Comparison of ENCODE assay signal across 10 cellular contexts in genomic region chr9:125633116-125633743, GRCh38.
DNase-seq lines count a peak whose midpoint lies in the region; ATAC-seq and TF ChIP-seq lines count a peak whose summit lies in the region.
"Had no signal": no experiment of that assay in that cellular context is flagged by ENCODE, and none has a peak within 500 bp of the region (broad histone marks: within the 10 kb centered on the region; RNA-seq: fewer than 3 reads in every experiment).

No MANE protein-coding gene starts in this region.

- CTCF ChIA-PET in activated CD8-positive, alpha-beta memory T cell treated with anti-CD3 and anti-CD28 coated beads, Interleukin-2, amount 10 ng/mL, durations not matched to agents 7 days and 5 days (lab: Charles Lee) = interaction anchor here (0.9 to 1.9 kb wide), 5 partner anchors 13 to 225 kb away, joined by 3 to 10 read pairs (median 3); no protein-coding TSS in a partner anchor
- CTCF ChIA-PET in T-cell (lab: Charles Lee) = no interaction called here

- H3K27me3 Mint-ChIP-seq in activated CD8-positive, alpha-beta memory T cell treated with anti-CD3 and anti-CD28 coated beads, Interleukin-2, amount 10 ng/mL, durations not matched to agents 7 days and 5 days = no peaks in the 10 kb centered on the region
- no peaks in the 10 kb centered on the region for H3K27me3 Mint-ChIP-seq in endodermal cell (ENCODE audit: insufficient read depth)
- no peaks in the 10 kb centered on the region for H3K27me3 Mint-ChIP-seq in T-cell

- TF ChIP-seq POLR2A in spleen (IDR thresholded peaks at IDR 0.05) = no peak

- H3K36me3 Mint-ChIP-seq in activated CD8-positive, alpha-beta memory T cell treated with anti-CD3 and anti-CD28 coated beads, Interleukin-2, amount 10 ng/mL, durations not matched to agents 7 days and 5 days = peaks cover 14% of the 10 kb centered on the region
- H3K36me3 Mint-ChIP-seq in endodermal cell (ENCODE audit: low read depth) = peaks cover 3% of the 10 kb centered on the region
- peaks cover 5% of the 10 kb centered on the region for H3K36me3 Mint-ChIP-seq in T-cell

- no peak overlapping the region for H3K9ac ChIP-seq in endodermal cell (ENCODE audit: extremely low read depth, low read length, poor library complexity, severe bottlenecking)

- TF ChIP-seq CTCF in endodermal cell (conservative IDR thresholded peaks at IDR 0.05) (no peak), spleen (IDR thresholded peaks at IDR 0.05 in 8 of 11, conservative IDR thresholded peaks at IDR 0.05 in 3 of 11) (no peak)

- peaks cover 17% of the 10 kb centered on the region for H3K4me1 ChIP-seq in endodermal cell (ENCODE audit: control insufficient read depth, insufficient read depth, low read length)
- H3K4me1 ChIP-seq in spleen = peaks cover 63 to 100% (median 86%) of the 10 kb centered on the region in 6 donors

- H3K27me3 ChIP-seq in endodermal cell (ENCODE audit: control insufficient read depth, insufficient read depth, low read length, poor library complexity, severe bottlenecking) (no peaks in the 10 kb centered on the region), spleen (replicated peaks in 1 of 7) (no peaks in the 10 kb centered on the region)

- H3K27ac ChIP-seq in endodermal cell (ENCODE audit: low read depth, low read length) (no peak overlapping the region), spleen (peak overlapping the region in 7 of 8 donors; percentile 53 to 78 (median 71))

- H3K9me3 Mint-ChIP-seq in activated CD8-positive, alpha-beta memory T cell treated with anti-CD3 and anti-CD28 coated beads, Interleukin-2, amount 10 ng/mL, durations not matched to agents 7 days and 5 days (ENCODE audit: low read depth) = no peaks in the 10 kb centered on the region
- no peaks in the 10 kb centered on the region for H3K9me3 Mint-ChIP-seq in endodermal cell
- H3K9me3 Mint-ChIP-seq in T-cell = no peaks in the 10 kb centered on the region

- no peaks in the 10 kb centered on the region for H3K36me3 ChIP-seq in endodermal cell (ENCODE audit: control insufficient read depth, insufficient read depth, low read length)
- no peaks in the 10 kb centered on the region for H3K36me3 ChIP-seq in spleen

- no peaks in the 10 kb centered on the region for H3K9me3 ChIP-seq in endodermal cell (ENCODE audit: control insufficient read depth, low read length)
- no peaks in the 10 kb centered on the region for H3K9me3 ChIP-seq in spleen

- peak overlapping the region; percentile 1 for H3K4me3 ChIP-seq in endodermal cell (ENCODE audit: low read length)
- peak overlapping the region in 1 of 8 donors; percentile 27 for H3K4me3 ChIP-seq in spleen
- H3K4me3 ChIP-seq: lung had no signal

- ATAC-seq in activated CD8-positive, alpha-beta memory T cell treated with anti-CD3 and anti-CD28 coated beads, Interleukin-2, amount 10 ng/mL, durations not matched to agents 7 days and 5 days = no peak
- no peak for ATAC-seq in GM21786 (IDR thresholded peaks at IDR 0.05; ENCODE audit: unreplicated experiment)
- ATAC-seq in T-cell (replicated peaks in 1 of 4) = no peak

- 78 to 85% methylated on average over 2 of the region's 2 CpGs for WGBS in endodermal cell (ENCODE audit: insufficient coverage in 1 of 2, insufficient read length in 1 of 2), 2 experiments
- 42 to 73% (median 63%) methylated on average over 2 of the region's 2 CpGs for WGBS in spleen, 5 donors

- peak overlapping the region; percentile 59 for H3K27ac Mint-ChIP-seq in activated CD8-positive, alpha-beta memory T cell treated with anti-CD3 and anti-CD28 coated beads, Interleukin-2, amount 10 ng/mL, durations not matched to agents 7 days and 5 days
- H3K27ac Mint-ChIP-seq in endodermal cell (peak overlapping the region; percentile 12), T-cell (no peak overlapping the region)

- no peak overlapping the region for H3K4me3 Mint-ChIP-seq in activated CD8-positive, alpha-beta memory T cell treated with anti-CD3 and anti-CD28 coated beads, Interleukin-2, amount 10 ng/mL, durations not matched to agents 7 days and 5 days
- H3K4me3 Mint-ChIP-seq in endodermal cell = no peak overlapping the region
- no peak overlapping the region for H3K4me3 Mint-ChIP-seq in T-cell

- intact Hi-C loops in spleen (cut with DNase I; ENCODE audit: low total_unique reads) = loop anchor here (10.0 kb wide), 1 partner anchor 78 kb away; no protein-coding TSS in a partner anchor

- no peak for DNase-seq in activated CD8-positive, alpha-beta memory T cell treated with anti-CD3 and anti-CD28 coated beads, Interleukin-2, amount 10 ng/mL, durations not matched to agents 7 days and 5 days
- no peak for DNase-seq in activated CD8-positive, alpha-beta memory T cell treated with anti-CD3 and anti-CD28 coated beads, Interleukin-2, amount 50 U/mL, for 4 hours
- DNase-seq in NCI-H1048 (lab: John Stamatoyannopoulos, UW) (peak; percentile 20), endodermal cell (no peak), spleen (no peak), T-cell (no peak), NCI-H1436 treated with DMSO at 0.1 percent for 48 hours (lab: John Stamatoyannopoulos, UW) (no peak)
- DNase-seq: NCI-H1417 treated with DMSO at 0.1 percent for 48 hours had no signal

- POLR2A ChIA-PET in T-cell (lab: Charles Lee) = no interaction called here

- H3K4me1 Mint-ChIP-seq in activated CD8-positive, alpha-beta memory T cell treated with anti-CD3 and anti-CD28 coated beads, Interleukin-2, amount 10 ng/mL, durations not matched to agents 7 days and 5 days = peaks cover 57% of the 10 kb centered on the region
- H3K4me1 Mint-ChIP-seq in endodermal cell (peaks cover 36% of the 10 kb centered on the region), T-cell (peaks cover 63 to 75% (median 72%) of the 10 kb centered on the region in 3 donors)

Comparison
In these comparisons a context has a peak if more than half of its experiments do, and no peak if none do; other contexts are left out.
1. H3K27ac Mint-ChIP-seq: peak in activated CD8-positive, alpha-beta memory T cell treated with anti-CD3 and anti-CD28 coated beads, Interleukin-2, amount 10 ng/mL, durations not matched to agents 7 days and 5 days (single experiment) and endodermal cell (single experiment); none in T-cell (0 of 2).